In genomic region chr11:68215087-68215445, GRCh38 we compare ENCODE assay signal across 10 cellular contexts. TPM values are rescaled to one million over a fixed set of nuclear protein-coding genes. Genes with fewer than 3 reads are reported as not detected.
A peak's percentile ranks its signal among the peaks of the same experiment; 100 is the strongest.
DNase-seq lines count a peak whose midpoint lies in the region; ATAC-seq and TF ChIP-seq lines count a peak whose summit lies in the region.
"Had no signal": no experiment of that assay in that cellular context is flagged by ENCODE, and none has a peak within 500 bp of the region (broad histone marks: within the 10 kb centered on the region; RNA-seq: fewer than 3 reads in every experiment).

No MANE protein-coding gene starts in this region.

- no peak for ATAC-seq in CD8-positive, alpha-beta T cell
- ATAC-seq in GM18519 (IDR thresholded peaks at IDR 0.05; ENCODE audit: low FRiP score, unreplicated experiment) = no peak
- no peak for ATAC-seq in HG02759 (IDR thresholded peaks at IDR 0.05; ENCODE audit: unreplicated experiment)
- ATAC-seq in GM19397 (IDR thresholded peaks at IDR 0.05; ENCODE audit: unreplicated experiment) = no peak

- peaks cover 34% of the 10 kb centered on the region for H3K4me1 Mint-ChIP-seq in CD8-positive, alpha-beta T cell (ENCODE audit: low read depth)
- H3K4me1 Mint-ChIP-seq in activated naive CD4-positive, alpha-beta T cell treated with anti-CD3 and anti-CD28 coated beads, Interleukin-2, amount 50 U/mL, for 24 hours = peaks cover 38% of the 10 kb centered on the region
- H3K4me1 Mint-ChIP-seq in osteocyte (ENCODE audit: unreplicated experiment) = peaks cover 32% of the 10 kb centered on the region

- H3K9me3 ChIP-seq in CD8-positive, alpha-beta T cell (ENCODE audit: low read length) = no peaks in the 10 kb centered on the region
- H3K9me3 ChIP-seq: ascending aorta had no signal

- no peaks in the 10 kb centered on the region for H3K36me3 ChIP-seq in CD8-positive, alpha-beta T cell (ENCODE audit: insufficient read depth, low read length)
- H3K36me3 ChIP-seq: ascending aorta had no signal

- peaks cover 2% of the 10 kb centered on the region for H3K27me3 Mint-ChIP-seq in CD8-positive, alpha-beta T cell (ENCODE audit: low read depth)
- H3K27me3 Mint-ChIP-seq in activated naive CD4-positive, alpha-beta T cell treated with anti-CD3 and anti-CD28 coated beads, Interleukin-2, amount 50 U/mL, for 24 hours = no peaks in the 10 kb centered on the region
- H3K27me3 Mint-ChIP-seq in osteocyte (ENCODE audit: unreplicated experiment) = peaks cover 7% of the 10 kb centered on the region

- no peak for TF ChIP-seq CTCF in CD8-positive, alpha-beta T cell (IDR thresholded peaks at IDR 0.05)
- no peak for TF ChIP-seq CTCF in NB4 (IDR thresholded peaks at IDR 0.05; ENCODE audit: low read depth, low read length)
- no peak for TF ChIP-seq CTCF in osteocyte (IDR thresholded peaks at IDR 0.05)

- peak overlapping the region; percentile 78 for H3K4me3 Mint-ChIP-seq in CD8-positive, alpha-beta T cell
- peak overlapping the region; percentile 82 for H3K4me3 Mint-ChIP-seq in activated naive CD4-positive, alpha-beta T cell treated with anti-CD3 and anti-CD28 coated beads, Interleukin-2, amount 50 U/mL, for 24 hours
- peak overlapping the region; percentile 75 for H3K4me3 Mint-ChIP-seq in osteocyte (ENCODE audit: unreplicated experiment)

- peaks cover 31% of the 10 kb centered on the region for H3K4me1 ChIP-seq in CD8-positive, alpha-beta T cell (ENCODE audit: insufficient read depth, low read length)

- no peaks in the 10 kb centered on the region for H3K27me3 ChIP-seq in CD8-positive, alpha-beta T cell (ENCODE audit: insufficient read depth, low read length)
- H3K27me3 ChIP-seq: ascending aorta had no signal

- H3K9me3 Mint-ChIP-seq in CD8-positive, alpha-beta T cell = no peaks in the 10 kb centered on the region
- H3K9me3 Mint-ChIP-seq in activated naive CD4-positive, alpha-beta T cell treated with anti-CD3 and anti-CD28 coated beads, Interleukin-2, amount 50 U/mL, for 24 hours = no peaks in the 10 kb centered on the region
- H3K9me3 Mint-ChIP-seq in osteocyte (ENCODE audit: unreplicated experiment) = no peaks in the 10 kb centered on the region

- DNase-seq in CD8-positive, alpha-beta T cell = no peak
- DNase-seq in NB4 (ENCODE audit: low read depth) = peak; percentile 67
- DNase-seq in osteocyte (ENCODE audit: extremely low spot score, unreplicated experiment) = no peak
- no peak for DNase-seq in pons (ENCODE audit: low spot score)
- DNase-seq: NCI-H1436 had no signal

- intact Hi-C loops in CD8-positive, alpha-beta T cell (cut with DNase I, micrococcal nuclease) = no loop called here

- CTCF ChIA-PET in CD8-positive, alpha-beta T cell (lab: Charles Lee) = interaction anchor here (1.4 kb wide), 1 partner anchor 42 kb away, joined by 6 read pairs; no protein-coding TSS in a partner anchor

- H3K27ac Mint-ChIP-seq in CD8-positive, alpha-beta T cell = no peak overlapping the region
- peak overlapping the region; percentile 74 for H3K27ac Mint-ChIP-seq in activated naive CD4-positive, alpha-beta T cell treated with anti-CD3 and anti-CD28 coated beads, Interleukin-2, amount 50 U/mL, for 24 hours
- H3K27ac Mint-ChIP-seq in osteocyte (ENCODE audit: unreplicated experiment) = peak overlapping the region; percentile 71

- no peak overlapping the region for H3K4me3 ChIP-seq in CD8-positive, alpha-beta T cell (ENCODE audit: low read depth, low read length)
- H3K4me3 ChIP-seq in NB4 (ENCODE audit: low read depth, low read length) = no peak overlapping the region

- TF ChIP-seq POLR2A in NB4 (IDR thresholded peaks at IDR 0.05; ENCODE audit: extremely low read depth, insufficient read length) = no peak

- no peak overlapping the region for H3K27ac ChIP-seq in CD8-positive, alpha-beta T cell (ENCODE audit: low read depth, low read length)

- H3K36me3 Mint-ChIP-seq in CD8-positive, alpha-beta T cell = peaks cover 4% of the 10 kb centered on the region
- no peaks in the 10 kb centered on the region for H3K36me3 Mint-ChIP-seq in activated naive CD4-positive, alpha-beta T cell treated with anti-CD3 and anti-CD28 coated beads, Interleukin-2, amount 50 U/mL, for 24 hours
- no peaks in the 10 kb centered on the region for H3K36me3 Mint-ChIP-seq in osteocyte (ENCODE audit: unreplicated experiment)

- POLR2A ChIA-PET in CD8-positive, alpha-beta T cell (lab: Charles Lee) = no interaction called here

RNA-seq across cellular contexts. Expression of gene KMT5B, which starts 2.0 kb away (rescaled TPM):
- 10 to 100 TPM; 21.0 to 24.3 TPM for total RNA-seq in CD8-positive, alpha-beta T cell
- 59.4 and 59.8 TPM in 2 replicates for total RNA-seq in osteocyte

RNA-seq across cellular contexts. Expression of gene C11orf24, which starts 56.7 kb away (rescaled TPM):
- total RNA-seq in CD8-positive, alpha-beta T cell = 1 to 10 TPM; 6.5 to 8.2 TPM
- total RNA-seq in osteocyte = 70.1 and 80.9 TPM in 2 replicates
